Comparison of ENCODE assay signal across 13 cellular contexts in genomic region chr4:89482926-89483595, GRCh38.
DNase-seq lines count a peak whose midpoint lies in the region; ATAC-seq and TF ChIP-seq lines count a peak whose summit lies in the region.
"Had no signal": no experiment of that assay in that cellular context is flagged by ENCODE, and none has a peak within 500 bp of the region (broad histone marks: within the 10 kb centered on the region; RNA-seq: fewer than 3 reads in every experiment).

No MANE protein-coding gene starts in this region.

- H3K4me2 ChIP-seq in GM23248 (ENCODE audit: unreplicated experiment) (no peak overlapping the region), fibroblast of lung (ENCODE audit: extremely low read depth, insufficient read depth, low read length) (no peak overlapping the region)

- H3K79me2 ChIP-seq in GM23248 (ENCODE audit: insufficient read depth) = no peaks in the 10 kb centered on the region
- no peaks in the 10 kb centered on the region for H3K79me2 ChIP-seq in fibroblast of lung (ENCODE audit: control insufficient read depth, insufficient read depth, low read length)

- H3K9me2 ChIP-seq in GM23248 (ENCODE audit: insufficient read depth) = no peaks in the 10 kb centered on the region

- 78 to 83% methylated on average over 8 of the region's 8 CpGs for WGBS in GM23248 (ENCODE audit: low coverage in 1 of 2, low lambda C conversion rate in 2 of 2, missing lambda C conversion rate in 2 of 2), 2 experiments

- peak; percentile 64 for DNase-seq in GM23248
- no peak for DNase-seq in RWPE2 (ENCODE audit: low spot score)
- DNase-seq in fibroblast of lung (ENCODE audit: low read depth in 2 of 2) = peak; percentile 9 to 21
- peak; percentile 27 for DNase-seq in renal cortical epithelial cell (ENCODE audit: low read depth)
- no peak for DNase-seq in OCI-M2 (lab: John Stamatoyannopoulos, UW; ENCODE audit: unreplicated experiment)
- no peak for DNase-seq in stimulated activated naive CD4-positive, alpha-beta T cell treated with Interleukin-2 at 50 U/mL for 16 hours (lab: John Stamatoyannopoulos, UW)
- DNase-seq: BE2C; NCI-H1436 treated with DMSO at 0.1 percent for 48 hours; NK-92 treated with Interleukin-12 subunit alpha and Interleukin-12 subunit beta, amount 100 ng/mL, for 24 hours; Right ventricle myocardium superior had no signal

- ATAC-seq in RWPE2 (ENCODE audit: low read depth) (peak; percentile 55; the same call in 2 of the 3 replicates), GM21367 (IDR thresholded peaks at IDR 0.05; ENCODE audit: unreplicated experiment) (no peak)

- in situ Hi-C loops in GM23248 (cut with MboI) = loop anchor here (25.0 kb wide), 1 partner anchor 404 kb away; the partner anchor contains the start of gene MMRN1

- H3F3A ChIP-seq in GM23248 (ENCODE audit: insufficient read depth) = no peaks in the 10 kb centered on the region

- peaks cover 10% of the 10 kb centered on the region for H3K4me1 ChIP-seq in GM23248 (ENCODE audit: insufficient read depth)
- H3K4me1 ChIP-seq in RWPE2 (ENCODE audit: insufficient read depth, poor library complexity, severe bottlenecking) = no peaks in the 10 kb centered on the region
- no peaks in the 10 kb centered on the region for H3K4me1 ChIP-seq in fibroblast of lung (ENCODE audit: control insufficient read depth, extremely low read depth, insufficient read depth, low read length)
- H3K4me1 ChIP-seq: BE2C, HAP-1 had no signal

- H3K9me3 ChIP-seq in GM23248 (ENCODE audit: low read depth) (no peaks in the 10 kb centered on the region), RWPE2 (ENCODE audit: severe bottlenecking) (no peaks in the 10 kb centered on the region), fibroblast of lung (ENCODE audit: control insufficient read depth, insufficient read depth, low read depth, low read length) (no peaks in the 10 kb centered on the region)
- H3K9me3 ChIP-seq: BE2C, HAP-1 had no signal

- H3K27ac ChIP-seq in GM23248 (no peak overlapping the region), RWPE2 (ENCODE audit: poor library complexity, severe bottlenecking) (no peak overlapping the region), fibroblast of lung (ENCODE audit: insufficient read depth, low read length) (no peak overlapping the region)

- H3K27me3 ChIP-seq in GM23248 (replicated peaks; ENCODE audit: insufficient read depth) (no peaks in the 10 kb centered on the region), RWPE2 (ENCODE audit: insufficient read depth, poor library complexity, severe bottlenecking) (no peaks in the 10 kb centered on the region), fibroblast of lung (ENCODE audit: control insufficient read depth, insufficient read depth, low read length) (no peaks in the 10 kb centered on the region)
- H3K27me3 ChIP-seq: BE2C had no signal

- no peak overlapping the region for H2AFZ ChIP-seq in GM23248
- no peak overlapping the region for H2AFZ ChIP-seq in fibroblast of lung (ENCODE audit: low read length)

- no peaks in the 10 kb centered on the region for H4K20me1 ChIP-seq in GM23248 (ENCODE audit: insufficient read depth)
- no peaks in the 10 kb centered on the region for H4K20me1 ChIP-seq in fibroblast of lung (ENCODE audit: control insufficient read depth, extremely low read depth, insufficient read depth, low read length)

- H3K4me3 ChIP-seq in GM23248 = no peak overlapping the region
- no peak overlapping the region for H3K4me3 ChIP-seq in RWPE2 (ENCODE audit: severe bottlenecking)
- no peak overlapping the region for H3K4me3 ChIP-seq in fibroblast of lung (replicated peaks in 1 of 4; ENCODE audit: control extremely low read depth in 1 of 4, insufficient read depth in 1 of 4, low read depth in 3 of 4, low read length in 4 of 4)
- H3K4me3 ChIP-seq: HAP-1, K562 had no signal

- no peaks in the 10 kb centered on the region for H3K36me3 ChIP-seq in GM23248 (ENCODE audit: low read depth)
- no peaks in the 10 kb centered on the region for H3K36me3 ChIP-seq in RWPE2 (ENCODE audit: low read depth)
- H3K36me3 ChIP-seq in fibroblast of lung (ENCODE audit: control insufficient read depth, insufficient read depth, low read length) = no peaks in the 10 kb centered on the region
- H3K36me3 ChIP-seq: BE2C, HAP-1 had no signal

- H3K9ac ChIP-seq in GM23248 = no peak overlapping the region
- no peak overlapping the region for H3K9ac ChIP-seq in fibroblast of lung (ENCODE audit: insufficient read depth, low read length)

- TF ChIP-seq CTCF in RWPE2 (IDR thresholded peaks at IDR 0.05; ENCODE audit: poor library complexity, severe bottlenecking) = no peak
- TF ChIP-seq CTCF in fibroblast of lung (conservative IDR thresholded peaks at IDR 0.05 in 1 of 2, IDR thresholded peaks at IDR 0.05 in 1 of 2; ENCODE audit: low read depth in 1 of 2, low read length in 2 of 2) = no peak

Comparison
In these comparisons a context has a peak if more than half of its experiments do, and no peak if none do; other contexts are left out.
1. DNase-seq: peak in GM23248 (single experiment), fibroblast of lung (2 of 2) and renal cortical epithelial cell (single experiment); none in RWPE2 (single experiment), OCI-M2 (single experiment) and stimulated activated naive CD4-positive, alpha-beta T cell treated with Interleukin-2 at 50 U/mL for 16 hours (single experiment).